Comparison of ENCODE assay signal across 8 cellular contexts in genomic region chr15:100572362-100572983, GRCh38. TPM values are rescaled to one million over a fixed set of nuclear protein-coding genes. Genes with fewer than 3 reads are reported as not detected.
DNase-seq lines count a peak whose midpoint lies in the region; ATAC-seq, FAIRE-seq and TF ChIP-seq lines count a peak whose summit lies in the region.

No MANE protein-coding gene starts in this region.

- H3K27ac ChIP-seq in A673 (ENCODE audit: low read depth, low read length, poor library complexity, severe bottlenecking) (no peak overlapping the region), H9 (ENCODE audit: insufficient read length, low read depth, low read length) (no peak overlapping the region)

- no peaks in the 10 kb centered on the region for H4K20me1 ChIP-seq in H9 (ENCODE audit: control insufficient read depth, insufficient read depth, insufficient read length)

- H3K79me2 ChIP-seq in H9 (ENCODE audit: insufficient read depth, low read length), result no peaks in the 10 kb centered on the region

- no peaks in the 10 kb centered on the region for H3K4me1 ChIP-seq in A673 (ENCODE audit: insufficient read depth, low read length, poor library complexity, severe bottlenecking)
- no peaks in the 10 kb centered on the region for H3K4me1 ChIP-seq in H9 (ENCODE audit: insufficient read depth, low read length)

- H3K4me3 Mint-ChIP-seq in H9, result no peak overlapping the region
- H3K4me3 Mint-ChIP-seq in activated CD4-positive, alpha-beta memory T cell treated with anti-CD3 and anti-CD28 coated beads, Interleukin-2, amount 10 ng/mL, durations not matched to agents 7 days and 5 days, result peak overlapping the region; percentile 66

- CTCF ChIA-PET in A673 (lab: Charles Lee), result interaction anchor here (1.2 kb wide), 1 partner anchor 223 kb away, joined by 11 read pairs; no protein-coding TSS in a partner anchor
- CTCF ChIA-PET in activated CD4-positive, alpha-beta memory T cell treated with anti-CD3 and anti-CD28 coated beads, Interleukin-2, amount 10 ng/mL, durations not matched to agents 7 days and 5 days (lab: Charles Lee), result interaction anchor here (0.5 to 6.6 kb wide), 14 partner anchors 9 to 434 kb away, joined by 3 to 117 read pairs (median 6); partner anchors contain the start of genes ADAMTS17, ASB7 and LINS1

- H3K9me3 Mint-ChIP-seq in H9, result no peaks in the 10 kb centered on the region
- H3K9me3 Mint-ChIP-seq in activated CD4-positive, alpha-beta memory T cell treated with anti-CD3 and anti-CD28 coated beads, Interleukin-2, amount 10 ng/mL, durations not matched to agents 7 days and 5 days, result no peaks in the 10 kb centered on the region

- no peak overlapping the region; a peak in 1 of 7 replicates for H3K27ac Mint-ChIP-seq in H9
- peak overlapping the region; percentile 75 for H3K27ac Mint-ChIP-seq in activated CD4-positive, alpha-beta memory T cell treated with anti-CD3 and anti-CD28 coated beads, Interleukin-2, amount 10 ng/mL, durations not matched to agents 7 days and 5 days

- H3K27me3 ChIP-seq in A673 (replicated peaks; ENCODE audit: insufficient read depth, low read depth, low read length, poor library complexity) (no peaks in the 10 kb centered on the region), H9 (ENCODE audit: insufficient read depth, low read length) (no peaks in the 10 kb centered on the region)

- H3K4ac ChIP-seq in H9 (ENCODE audit: low read depth, low read length), result no peak overlapping the region

- POLR2A ChIA-PET in A673 (lab: Charles Lee; ENCODE audit: low non-redundant PET), result no interaction called here
- POLR2A ChIA-PET in activated CD4-positive, alpha-beta memory T cell treated with anti-CD3 and anti-CD28 coated beads, Interleukin-2, amount 10 ng/mL, durations not matched to agents 7 days and 5 days (lab: Charles Lee), result interaction anchor here (0.9 to 5.5 kb wide), 3 partner anchors 20 to 222 kb away, joined by 3 to 107 read pairs (median 20); partner anchors contain the start of genes ASB7 and LINS1

- no peak overlapping the region for H3K56ac ChIP-seq in H9 (ENCODE audit: insufficient read length, low read depth, low read length)

- no peak overlapping the region for H3K4me3 ChIP-seq in A673 (ENCODE audit: low read depth, low read length, poor library complexity, severe bottlenecking)

- no peak overlapping the region for H2BK120ac ChIP-seq in H9 (ENCODE audit: low read depth, low read length, poor library complexity, severe bottlenecking)

- H4K8ac ChIP-seq in H9 (replicated peaks; ENCODE audit: insufficient read length, low read depth, low read length), result no peak overlapping the region

- H4K91ac ChIP-seq in H9 (ENCODE audit: insufficient read length, low read depth, low read length), result no peak overlapping the region

- no peak overlapping the region for H3K23ac ChIP-seq in H9 (ENCODE audit: insufficient read length, low read depth, low read length)

- no peak overlapping the region for H2AK5ac ChIP-seq in H9 (ENCODE audit: insufficient read length, low read length)

- TF ChIP-seq CTCF in A673 (conservative IDR thresholded peaks at IDR 0.05; ENCODE audit: low read depth, low read length) (peak; percentile 59), H9 (conservative IDR thresholded peaks at IDR 0.05) (peak; percentile 56)

- H3K9ac ChIP-seq in H9 (ENCODE audit: extremely low read depth, insufficient read length, low read length), result no peak overlapping the region

- peaks cover 4 to 16% (median 5%) of the 10 kb centered on the region in 3 experiments; a peak in 4 of 7 replicates for H3K36me3 Mint-ChIP-seq in H9 (ENCODE audit: insufficient read depth in 1 of 3, low read depth in 3 of 3)
- H3K36me3 Mint-ChIP-seq in activated CD4-positive, alpha-beta memory T cell treated with anti-CD3 and anti-CD28 coated beads, Interleukin-2, amount 10 ng/mL, durations not matched to agents 7 days and 5 days (ENCODE audit: low read depth), result peaks cover 73% of the 10 kb centered on the region

- no peak overlapping the region for H2BK5ac ChIP-seq in H9 (ENCODE audit: insufficient read length, low read length)

- H2AFZ ChIP-seq in H9 (ENCODE audit: low read length), result no peak overlapping the region

- H2BK20ac ChIP-seq in H9 (ENCODE audit: low read depth, low read length, poor library complexity, severe bottlenecking), result no peak overlapping the region

- no peaks in the 10 kb centered on the region for H3K23me2 ChIP-seq in H9 (ENCODE audit: insufficient read length, low read depth, low read length, poor library complexity, severe bottlenecking)

- H3K27me3 Mint-ChIP-seq in H9 (ENCODE audit: low read depth), result no peaks in the 10 kb centered on the region
- no peaks in the 10 kb centered on the region for H3K27me3 Mint-ChIP-seq in activated CD4-positive, alpha-beta memory T cell treated with anti-CD3 and anti-CD28 coated beads, Interleukin-2, amount 10 ng/mL, durations not matched to agents 7 days and 5 days

- H3K36me3 ChIP-seq in A673 (ENCODE audit: insufficient read depth, low read length, poor library complexity, severe bottlenecking), result peaks cover 4% of the 10 kb centered on the region

- no peak overlapping the region for H3K14ac ChIP-seq in H9 (ENCODE audit: insufficient read depth, low read length)

- no peak overlapping the region for H3K4me2 ChIP-seq in H9 (ENCODE audit: insufficient read depth, insufficient read length, low read length)

- no peak overlapping the region for H3T11ph ChIP-seq in H9 (ENCODE audit: low read length)

- ATAC-seq in HG02938 (IDR thresholded peaks at IDR 0.05; ENCODE audit: unreplicated experiment), result no peak

- peak; percentile 28 for DNase-seq in A673 (ENCODE audit: low spot score)
- no peak for DNase-seq in H9
- DNase-seq in activated CD4-positive, alpha-beta memory T cell treated with anti-CD3 and anti-CD28 coated beads, Interleukin-2, amount 10 ng/mL, durations not matched to agents 7 days and 5 days, result no peak
- no peak for DNase-seq in nucleus accumbens (lab: John Stamatoyannopoulos, UW)
- DNase-seq in KG1 (lab: John Stamatoyannopoulos, UW), result no peak
- DNase-seq in epidermal melanocyte (ENCODE audit: insufficient read length, low spot score), result no peak

- WGBS in H9 (ENCODE audit: extremely low coverage, insufficient read length, low lambda C conversion rate), result no CpG with 5 or more reads among the region's 4 CpGs

- H3K9me3 ChIP-seq in A673 (ENCODE audit: low read depth, low read length, poor library complexity, severe bottlenecking) (no peaks in the 10 kb centered on the region), H9 (ENCODE audit: control insufficient read depth, low read depth, low read length) (no peaks in the 10 kb centered on the region)

- no peak overlapping the region for H2BK12ac ChIP-seq in H9 (ENCODE audit: insufficient read length, low read depth, low read length)

- H3K4me1 Mint-ChIP-seq in H9, result no peaks in the 10 kb centered on the region
- peaks cover 51% of the 10 kb centered on the region for H3K4me1 Mint-ChIP-seq in activated CD4-positive, alpha-beta memory T cell treated with anti-CD3 and anti-CD28 coated beads, Interleukin-2, amount 10 ng/mL, durations not matched to agents 7 days and 5 days

- FAIRE-seq in islet of Langerhans (lab: Jason Lieb, UNC), result peak; percentile 99

- H3K79me1 ChIP-seq in H9 (ENCODE audit: insufficient read depth, low read depth, low read length, poor library complexity, severe bottlenecking), result no peaks in the 10 kb centered on the region

- no peak overlapping the region for H4K5ac ChIP-seq in H9 (ENCODE audit: insufficient read length, low read depth, low read length)

- intact Hi-C loops in A673 (cut with micrococcal nuclease; ENCODE audit: unreplicated experiment), result loop anchor here (5.0 kb wide), 1 partner anchor 225 kb away; no protein-coding TSS in a partner anchor

- no peak overlapping the region for H2BK15ac ChIP-seq in H9 (ENCODE audit: low read depth, low read length)

- no TSS peak for BruUV-seq in A673 (replicated peaks; lab: Mats Ljungman, UMichigan)

- no peak overlapping the region for H3K18ac ChIP-seq in H9 (ENCODE audit: insufficient read length, low read depth, low read length)

RNA-seq across cellular contexts. Expression of gene LINS1, which starts 29.5 kb away (rescaled TPM):
- 16.1 and 17.3 TPM in 2 replicates for total RNA-seq in A673 (2021)
- total RNA-seq in H9 (2021), result 8.8 and 11.2 TPM in 2 replicates
- 10 to 100 TPM; 46.1 to 49.6 TPM for total RNA-seq in activated CD4-positive, alpha-beta memory T cell treated with anti-CD3 and anti-CD28 coated beads, Interleukin-2, amount 10 ng/mL, durations not matched to agents 7 days and 5 days

RNA-seq across cellular contexts. Expression of gene ASB7, which starts 29.9 kb away (rescaled TPM):
- 14.5 and 15.0 TPM in 2 replicates for total RNA-seq in A673 (2021)
- total RNA-seq in H9 (2021), result 12.8 and 13.9 TPM in 2 replicates
- 10 to 100 TPM; 23.1 to 23.3 TPM for total RNA-seq in activated CD4-positive, alpha-beta memory T cell treated with anti-CD3 and anti-CD28 coated beads, Interleukin-2, amount 10 ng/mL, durations not matched to agents 7 days and 5 days

RNA-seq across cellular contexts. Expression of gene CERS3, which starts 43.7 kb away (rescaled TPM):
- total RNA-seq in A673 (2021) (not detected in 2 replicates), H9 (2021) (1.3 and 1.4 TPM in 2 replicates)
- total RNA-seq in activated CD4-positive, alpha-beta memory T cell treated with anti-CD3 and anti-CD28 coated beads, Interleukin-2, amount 10 ng/mL, durations not matched to agents 7 days and 5 days, result under 1 TPM; 0.33 to 0.43 TPM
